In the genomic region with DNA sequence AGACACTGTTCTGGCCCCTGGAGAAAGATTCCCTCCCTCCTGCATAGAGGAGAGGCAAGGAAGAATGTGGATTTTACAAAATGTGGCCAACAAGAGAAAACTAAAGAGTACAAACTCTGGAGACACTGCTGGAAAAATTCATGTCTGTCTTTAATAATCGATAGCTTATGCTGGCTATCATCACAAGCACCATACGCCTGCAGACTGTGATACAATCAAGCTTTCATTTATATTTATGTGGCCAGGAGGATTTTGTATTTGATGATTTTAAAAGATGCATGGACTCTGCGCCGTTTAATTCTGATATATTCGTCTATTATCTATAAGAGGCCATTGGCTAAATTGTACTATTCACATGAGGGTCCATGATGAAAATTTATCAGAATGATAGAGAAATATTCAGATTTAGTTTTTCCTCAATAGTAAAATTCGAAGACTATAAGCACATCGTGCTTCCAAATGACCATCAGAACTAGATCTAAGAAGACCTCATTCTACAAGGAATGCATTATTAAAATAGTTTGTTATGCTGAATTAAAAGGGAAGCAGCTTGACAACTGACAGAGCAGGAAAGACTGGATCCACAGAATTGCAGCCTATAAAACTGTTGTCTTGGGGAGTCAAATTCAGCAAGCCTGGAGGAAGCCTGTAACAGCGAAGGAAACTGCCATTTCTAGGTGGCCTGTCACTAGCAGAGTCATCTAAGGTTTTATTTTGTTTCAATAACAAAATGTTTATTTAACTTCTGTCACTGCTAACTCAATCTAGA, we compare ENCODE assay signal across 26 cellular contexts.
A peak's percentile ranks its signal among the peaks of the same experiment; 100 is the strongest.
DNase-seq lines count a peak whose midpoint lies in the region; ATAC-seq and TF ChIP-seq lines count a peak whose summit lies in the region.
"Had no signal": no experiment of that assay in that cellular context is flagged by ENCODE, and none has a peak within 500 bp of the region (broad histone marks: within the 10 kb centered on the region; RNA-seq: fewer than 3 reads in every experiment).

No MANE protein-coding gene starts in this region.

- no peaks in the 10 kb centered on the region for H3K9me3 ChIP-seq in PC-3 (ENCODE audit: low read length)
- H3K9me3 ChIP-seq in trophoblast cell (ENCODE audit: insufficient read depth, low read depth, low read length) = no peaks in the 10 kb centered on the region
- H3K9me3 ChIP-seq in PC-9 (ENCODE audit: insufficient read depth, low read depth) = no peaks in the 10 kb centered on the region
- H3K9me3 ChIP-seq in right atrium auricular region = no peaks in the 10 kb centered on the region
- H3K9me3 ChIP-seq: BE2C, BLaER1 had no signal

- no peak overlapping the region for H3K4me2 ChIP-seq in PC-3 (ENCODE audit: low read length)
- no peak overlapping the region for H3K4me2 ChIP-seq in trophoblast cell (ENCODE audit: low read length)
- H3K4me2 ChIP-seq in PC-9 = no peak overlapping the region
- H3K4me2 ChIP-seq: BLaER1 had no signal

- TF ChIP-seq CTCF in LNCaP clone FGC (IDR thresholded peaks at IDR 0.05; ENCODE audit: control insufficient read depth, extremely low read depth, insufficient read depth) (no peak), PC-3 (conservative IDR thresholded peaks at IDR 0.05; ENCODE audit: low read depth, low read length) (no peak), epithelial cell of esophagus (IDR thresholded peaks at IDR 0.05; ENCODE audit: insufficient read depth, low read depth, low read length, missing control alignments) (no peak), PC-9 (conservative IDR thresholded peaks at IDR 0.05) (no peak), right atrium auricular region (IDR thresholded peaks at IDR 0.05) (no peak)

- H3K4me3 ChIP-seq in LNCaP clone FGC (ENCODE audit: low read depth, low read length) (peak overlapping the region; percentile 9; the same call in 1 of the 2 replicates), PC-3 (ENCODE audit: low read length) (no peak overlapping the region), epithelial cell of esophagus (ENCODE audit: low read length) (no peak overlapping the region), trophoblast cell (ENCODE audit: low read depth, low read length) (no peak overlapping the region), PC-9 (no peak overlapping the region), right atrium auricular region (no peak overlapping the region)
- H3K4me3 ChIP-seq: BLaER1, GM12878 had no signal

- no peaks in the 10 kb centered on the region for H3K79me2 ChIP-seq in PC-3 (ENCODE audit: low read length)
- no peaks in the 10 kb centered on the region for H3K79me2 ChIP-seq in trophoblast cell (ENCODE audit: control insufficient read depth, insufficient read depth, low read length, poor library complexity)
- H3K79me2 ChIP-seq in PC-9 (ENCODE audit: low read depth) = no peaks in the 10 kb centered on the region

- H2AFZ ChIP-seq in PC-3 (ENCODE audit: low read length) (no peak overlapping the region), trophoblast cell (ENCODE audit: insufficient read depth, low read length, poor library complexity) (no peak overlapping the region), PC-9 (no peak overlapping the region)

- H2AK5ac ChIP-seq in trophoblast cell (ENCODE audit: low read length) = no peak overlapping the region

- peaks cover 9% of the 10 kb centered on the region for H3K79me1 ChIP-seq in trophoblast cell (ENCODE audit: low read length)

- BruUV-seq in PC-3 (replicated peaks; lab: Mats Ljungman, UMichigan) = no TSS peak
- no TSS peak for BruUV-seq in PC-9 (replicated peaks; lab: Mats Ljungman, UMichigan)

- no peaks in the 10 kb centered on the region for H3K36me3 ChIP-seq in PC-3 (ENCODE audit: low read depth, low read length)
- no peaks in the 10 kb centered on the region for H3K36me3 ChIP-seq in trophoblast cell (ENCODE audit: control insufficient read depth in 1 of 2, insufficient read depth in 2 of 2, low read length in 2 of 2)
- no peaks in the 10 kb centered on the region for H3K36me3 ChIP-seq in PC-9 (ENCODE audit: low read depth)
- H3K36me3 ChIP-seq in right atrium auricular region = no peaks in the 10 kb centered on the region
- H3K36me3 ChIP-seq: BE2C, BLaER1 had no signal

- POLR2A ChIA-PET in PC-3 (lab: Charles Lee; ENCODE audit: unreplicated experiment) = interaction anchor here (0.9 kb wide), 1 partner anchor 104 kb away, joined by 3 read pairs; no protein-coding TSS in a partner anchor
- POLR2A ChIA-PET in PC-9 (lab: Charles Lee; ENCODE audit: unreplicated experiment) = no interaction called here

- H3K27me3 ChIP-seq in PC-3 (ENCODE audit: low read length) (no peaks in the 10 kb centered on the region), trophoblast cell (ENCODE audit: insufficient read depth, low read length) (no peaks in the 10 kb centered on the region), PC-9 (ENCODE audit: insufficient read depth, low read depth) (no peaks in the 10 kb centered on the region), right atrium auricular region (no peaks in the 10 kb centered on the region)
- H3K27me3 ChIP-seq: BE2C, BLaER1 had no signal

- DNase-seq in LNCaP clone FGC (ENCODE audit: low read depth) = peak; percentile 55
- DNase-seq in PC-3 = peak; percentile 20
- DNase-seq in epithelial cell of esophagus (ENCODE audit: low read depth) = peak; percentile 35
- peak in 1 of 2 donors; percentile 26 for DNase-seq in trophoblast cell
- DNase-seq in activated naive CD8-positive, alpha-beta T cell treated with anti-CD3 and anti-CD28 coated beads for 36 hours = no peak
- no peak for DNase-seq in PC-9
- DNase-seq in right atrium auricular region (ENCODE audit: low spot score) = no peak
- no peak for DNase-seq in activated CD8-positive, alpha-beta memory T cell treated with anti-CD3 and anti-CD28 coated beads, Interleukin-2, amount 50 U/mL, for 4 hours
- DNase-seq: 8988T; ACHN; BE2C; C1 segment of cervical spinal cord; CD4-positive, alpha-beta memory T cell; CD4-positive, CD25-positive, alpha-beta regulatory T cell; CD8-positive, alpha-beta memory T cell; COR-L47; DMS 273 treated with DMSO at 0.1 percent for 48 hours; DMS153; DMS53; DMS79; DND-41; EL; GDM1 had no signal

- H4K20me1 ChIP-seq in PC-3 (ENCODE audit: low read length) (no peaks in the 10 kb centered on the region), PC-9 (ENCODE audit: insufficient read depth) (no peaks in the 10 kb centered on the region)
- H4K20me1 ChIP-seq: BLaER1 had no signal

- H3K4me1 ChIP-seq in PC-3 (ENCODE audit: insufficient read depth, low read length) (no peaks in the 10 kb centered on the region), trophoblast cell (ENCODE audit: control insufficient read depth in 1 of 2, insufficient read depth in 2 of 2, low read length in 2 of 2) (peaks cover 6 to 9% of the 10 kb centered on the region in 2 experiments), PC-9 (replicated peaks; ENCODE audit: insufficient read depth) (no peaks in the 10 kb centered on the region), right atrium auricular region (no peaks in the 10 kb centered on the region)
- H3K4me1 ChIP-seq: BE2C, BLaER1 had no signal

- intact Hi-C loops in PC-3 (cut with micrococcal nuclease) = no loop called here
- intact Hi-C loops in PC-9 (cut with micrococcal nuclease; ENCODE audit: unreplicated experiment) = no loop called here

- H3K4me3 Mint-ChIP-seq in activated naive CD8-positive, alpha-beta T cell treated with anti-CD3 and anti-CD28 coated beads for 36 hours = no peak overlapping the region
- H3K4me3 Mint-ChIP-seq: CD14-positive monocyte; CD4-positive, alpha-beta memory T cell; CD4-positive, CD25-positive, alpha-beta regulatory T cell; CD8-positive, alpha-beta memory T cell had no signal

- H4K12ac ChIP-seq in trophoblast cell (ENCODE audit: low read depth, low read length) = no peak overlapping the region

- H3F3A ChIP-seq in PC-3 (ENCODE audit: low read length, unreplicated experiment) (no peaks in the 10 kb centered on the region), PC-9 (ENCODE audit: insufficient read depth, low read depth) (no peaks in the 10 kb centered on the region)

- no peak overlapping the region for H3K14ac ChIP-seq in trophoblast cell (ENCODE audit: low read length)

- H4K8ac ChIP-seq in trophoblast cell (ENCODE audit: low read depth, low read length) = no peak overlapping the region

- no peak overlapping the region for H3K4ac ChIP-seq in trophoblast cell (ENCODE audit: low read depth, low read length)

- H3K36me3 Mint-ChIP-seq in activated naive CD8-positive, alpha-beta T cell treated with anti-CD3 and anti-CD28 coated beads for 36 hours = no peaks in the 10 kb centered on the region
- H3K36me3 Mint-ChIP-seq: CD14-positive monocyte; CD4-positive, alpha-beta memory T cell; CD4-positive, CD25-positive, alpha-beta regulatory T cell; CD8-positive, alpha-beta memory T cell had no signal

- no peaks in the 10 kb centered on the region for H3K4me1 Mint-ChIP-seq in activated naive CD8-positive, alpha-beta T cell treated with anti-CD3 and anti-CD28 coated beads for 36 hours
- H3K4me1 Mint-ChIP-seq: CD14-positive monocyte; CD4-positive, alpha-beta memory T cell; CD4-positive, CD25-positive, alpha-beta regulatory T cell; CD8-positive, alpha-beta memory T cell had no signal

- no peak overlapping the region for H3K18ac ChIP-seq in trophoblast cell (ENCODE audit: low read length)

- H3K27me3 Mint-ChIP-seq in activated naive CD8-positive, alpha-beta T cell treated with anti-CD3 and anti-CD28 coated beads for 36 hours = no peaks in the 10 kb centered on the region
- H3K27me3 Mint-ChIP-seq: CD4-positive, CD25-positive, alpha-beta regulatory T cell had no signal

- H3K27ac ChIP-seq in PC-3 (ENCODE audit: low read length) = no peak overlapping the region
- H3K27ac ChIP-seq in trophoblast cell (ENCODE audit: low read depth, low read length) = peak overlapping the region; percentile 19
- H3K27ac ChIP-seq in PC-9 = no peak overlapping the region
- H3K27ac ChIP-seq in right atrium auricular region = no peak overlapping the region
- H3K27ac ChIP-seq: BLaER1 had no signal

- ATAC-seq in PC-3 = no peak
- ATAC-seq: GM12878 had no signal

- CTCF ChIA-PET in PC-3 (lab: Charles Lee) = no interaction called here
- CTCF ChIA-PET in PC-9 (lab: Charles Lee) = no interaction called here

- H3K9me3 Mint-ChIP-seq in activated naive CD8-positive, alpha-beta T cell treated with anti-CD3 and anti-CD28 coated beads for 36 hours = no peaks in the 10 kb centered on the region
- H3K9me3 Mint-ChIP-seq: CD4-positive, alpha-beta memory T cell had no signal

- H2BK5ac ChIP-seq in trophoblast cell (ENCODE audit: low read depth, low read length, poor library complexity) = no peak overlapping the region

- H3K9ac ChIP-seq in PC-3 (ENCODE audit: low read length) (no peak overlapping the region), trophoblast cell (ENCODE audit: low read length) (no peak overlapping the region)
- H3K9ac ChIP-seq: BLaER1 had no signal

- H3K27ac Mint-ChIP-seq in activated naive CD8-positive, alpha-beta T cell treated with anti-CD3 and anti-CD28 coated beads for 36 hours = no peak overlapping the region
- H3K27ac Mint-ChIP-seq: CD14-positive monocyte; CD4-positive, alpha-beta memory T cell; CD4-positive, CD25-positive, alpha-beta regulatory T cell; CD8-positive, alpha-beta memory T cell had no signal

- H4K91ac ChIP-seq in trophoblast cell (ENCODE audit: low read depth, low read length) = no peak overlapping the region

- no peak overlapping the region for H2BK12ac ChIP-seq in trophoblast cell (ENCODE audit: low read length)

- no CpG with 5 or more reads among the region's 8 CpGs for WGBS in trophoblast cell (ENCODE audit: extremely low coverage, insufficient coverage, insufficient read length)

- H3K9me2 ChIP-seq in PC-3 (replicated peaks; ENCODE audit: low read length) = no peaks in the 10 kb centered on the region
- no peaks in the 10 kb centered on the region for H3K9me2 ChIP-seq in PC-9 (ENCODE audit: insufficient read depth)

- no peak overlapping the region for H3K23ac ChIP-seq in trophoblast cell (ENCODE audit: low read length)

- H2BK120ac ChIP-seq in trophoblast cell (ENCODE audit: insufficient read depth, low read length, poor library complexity) = no peak overlapping the region

Comparison
In these comparisons a context has a peak if more than half of its experiments do, and no peak if none do; other contexts are left out.
1. DNase-seq: peak in LNCaP clone FGC (single experiment), PC-3 (single experiment) and epithelial cell of esophagus (single experiment); none in activated naive CD8-positive, alpha-beta T cell treated with anti-CD3 and anti-CD28 coated beads for 36 hours (single experiment), PC-9 (0 of 2), right atrium auricular region (single experiment) and activated CD8-positive, alpha-beta memory T cell treated with anti-CD3 and anti-CD28 coated beads, Interleukin-2, amount 50 U/mL, for 4 hours (single experiment).